ENCODE assay signal across 12 cellular contexts in genomic region chr13:46804391-46804815, GRCh38. TPM values are rescaled to one million over a fixed set of nuclear protein-coding genes. Genes with fewer than 3 reads are reported as not detected.
DNase-seq lines count a peak whose midpoint lies in the region; ATAC-seq and TF ChIP-seq lines count a peak whose summit lies in the region.
"Had no signal": no experiment of that assay in that cellular context is flagged by ENCODE, and none has a peak within 500 bp of the region (broad histone marks: within the 10 kb centered on the region; RNA-seq: fewer than 3 reads in every experiment).

No MANE protein-coding gene starts in this region.

- dilution Hi-C loops in IMR-90 (cut with HindIII; ENCODE audit: low sequenced_read_pairs, unreplicated experiment), result no loop called here

- H3K4ac ChIP-seq in IMR-90 (ENCODE audit: low read depth, low read length), result peak overlapping the region; percentile 61

- in situ Hi-C loops in IMR-90 (cut with MboI; ENCODE audit: low sequenced_read_pairs) (no loop called here), astrocyte of the spinal cord (cut with HindIII; ENCODE audit: low sequenced_read_pairs) (no loop called here)

- H3K27ac ChIP-seq in IMR-90 (ENCODE audit: insufficient read depth, low read length) (peak overlapping the region; percentile 54), ovary (no peak overlapping the region)
- H3K27ac ChIP-seq: cardiac muscle cell, HL-60 had no signal

- H4K20me1 ChIP-seq in IMR-90 (ENCODE audit: insufficient read depth, low read length), result no peaks in the 10 kb centered on the region

- no peak overlapping the region for H3K4me3 ChIP-seq in IMR-90 (ENCODE audit: insufficient read depth, low read depth, low read length)
- H3K4me3 ChIP-seq in astrocyte of the spinal cord (ENCODE audit: low read depth, low read length), result no peak overlapping the region
- no peak overlapping the region for H3K4me3 ChIP-seq in ovary
- H3K4me3 ChIP-seq: cardiac muscle cell, mucosa of descending colon had no signal

- peak overlapping the region in 1 of 2 experiments; percentile 69; a peak in 2 of 4 replicates for H4K8ac ChIP-seq in IMR-90 (ENCODE audit: low read depth in 2 of 2, low read length in 2 of 2)

- H3K4me2 ChIP-seq in IMR-90 (ENCODE audit: low read depth, low read length), result no peak overlapping the region

- H2BK15ac ChIP-seq in IMR-90 (ENCODE audit: low read depth, low read length), result 0 out of 3 replicates have a peak overlapping the region, but pooled peaks have one; percentile 41

- H3K14ac ChIP-seq in IMR-90 (replicated peaks; ENCODE audit: low read depth, low read length), result peak overlapping the region; percentile 20; the same call in 1 of the 2 replicates

- TF ChIP-seq POLR2A in IMR-90 (IDR thresholded peaks at IDR 0.05; ENCODE audit: low read depth, low read length) (no peak), ovary (IDR thresholded peaks at IDR 0.05) (no peak)

- H2AK9ac ChIP-seq in IMR-90 (replicated peaks; ENCODE audit: low read depth, low read length, poor library complexity), result no peak overlapping the region

- ATAC-seq in IMR-90 (ENCODE audit: low read depth) (peak; percentile 90), GM21367 (IDR thresholded peaks at IDR 0.05; ENCODE audit: unreplicated experiment) (no peak)
- ATAC-seq: mucosa of descending colon had no signal

- 0 out of 2 replicates have a peak, but pooled peaks cover 8% of the 10 kb centered on the region for H3K9me1 ChIP-seq in IMR-90 (ENCODE audit: insufficient read depth, low read length)

- CTCF ChIA-PET in IMR-90 (lab: Yijun Ruan, JAX), result no interaction called here

- peak overlapping the region; percentile 36 for H2AFZ ChIP-seq in IMR-90 (replicated peaks; ENCODE audit: low read length, poor library complexity)

- no peak for TF ChIP-seq EP300 in ovary (IDR thresholded peaks at IDR 0.05)

- peak overlapping the region; percentile 82 for H2AK5ac ChIP-seq in IMR-90 (ENCODE audit: low read depth, low read length)

- H3K36me3 ChIP-seq in IMR-90 (ENCODE audit: control insufficient read depth, insufficient read depth, low read length), result no peaks in the 10 kb centered on the region
- H3K36me3 ChIP-seq in ovary, result no peaks in the 10 kb centered on the region
- H3K36me3 ChIP-seq: cardiac muscle cell had no signal

- peak; percentile 85 for DNase-seq in AG20443 (ENCODE audit: low spot score)
- peak; percentile 98 for DNase-seq in IMR-90
- peak; percentile 95 for DNase-seq in astrocyte of the spinal cord (ENCODE audit: low read depth, low spot score)
- peak; percentile 99 for DNase-seq in kidney tubule cell (ENCODE audit: low spot score)
- DNase-seq in ovary, result no peak
- DNase-seq in NCI-H510A treated with DMSO at 0.1 percent for 48 hours (lab: John Stamatoyannopoulos, UW), result no peak
- DNase-seq in NCI-H748 treated with DMSO at 0.1 percent for 48 hours (lab: John Stamatoyannopoulos, UW), result no peak
- DNase-seq: mucosa of descending colon, NCI-H146 had no signal

- H3K9ac ChIP-seq in IMR-90 (ENCODE audit: low read depth, low read length), result no peak overlapping the region

- H3K9me3 ChIP-seq in IMR-90 (ENCODE audit: control insufficient read depth, insufficient read depth, low read length) (no peaks in the 10 kb centered on the region), ovary (no peaks in the 10 kb centered on the region)
- H3K9me3 ChIP-seq: mucosa of descending colon had no signal

- peak overlapping the region; percentile 33; the same call in 1 of the 2 replicates for H3K56ac ChIP-seq in IMR-90 (ENCODE audit: extremely low read depth, insufficient read depth, low read length)

- H2BK5ac ChIP-seq in IMR-90 (ENCODE audit: low read depth, low read length, poor library complexity, severe bottlenecking), result peak overlapping the region; percentile 79

- BruUV-seq in IMR-90 (replicated peaks; lab: Mats Ljungman, UMichigan), result no TSS peak

- POLR2A ChIA-PET in IMR-90 (lab: Charles Lee; ENCODE audit: unreplicated experiment), result interaction anchor here (0.6 kb wide), 1 partner anchor 1385 kb away, joined by 3 read pairs; no protein-coding TSS in a partner anchor

- peak overlapping the region; percentile 64 for H2BK20ac ChIP-seq in IMR-90 (ENCODE audit: low read depth, low read length)

- TF ChIP-seq CTCF in IMR-90 (conservative IDR thresholded peaks at IDR 0.05; ENCODE audit: low read depth, low read length) (no peak), astrocyte of the spinal cord (IDR thresholded peaks at IDR 0.05; ENCODE audit: low read depth, low read length) (no peak), ovary (IDR thresholded peaks at IDR 0.05) (no peak)

- H3K4me1 ChIP-seq in IMR-90 (ENCODE audit: control insufficient read depth, insufficient read depth, low read length), result peaks cover 9% of the 10 kb centered on the region
- H3K4me1 ChIP-seq in ovary (ENCODE audit: insufficient read depth), result no peaks in the 10 kb centered on the region

- TF ChIP-seq RAD21 in IMR-90 (IDR thresholded peaks at IDR 0.05; ENCODE audit: low read length), result no peak

- peak overlapping the region; percentile 67 for H2BK120ac ChIP-seq in IMR-90 (ENCODE audit: low read depth, low read length)

- peak overlapping the region; percentile 65 for H4K91ac ChIP-seq in IMR-90 (ENCODE audit: insufficient read depth, low read depth, low read length)

- H3K27me3 ChIP-seq in IMR-90 (ENCODE audit: control insufficient read depth, insufficient read depth, low read length) (no peaks in the 10 kb centered on the region), ovary (no peaks in the 10 kb centered on the region)
- H3K27me3 ChIP-seq: cardiac muscle cell had no signal

- intact Hi-C loops in IMR-90 (cut with micrococcal nuclease) (loop anchor here (1.0 kb wide), 1 partner anchor 23 kb away; no protein-coding TSS in a partner anchor), ovary (cut with DNase I) (no loop called here)

- H4K5ac ChIP-seq in IMR-90 (ENCODE audit: low read depth, low read length), result peak overlapping the region; percentile 61; the same call in 1 of the 2 replicates

- WGBS in IMR-90 (ENCODE audit: extremely low coverage in 2 of 2, insufficient read length in 1 of 2), 2 experiments, result no CpG with 5 or more reads among the region's 3 CpGs
- 92 to 96% (median 94%) methylated on average over 3 of the region's 3 CpGs for WGBS in ovary, 3 donors

- no peaks in the 10 kb centered on the region for H3K79me1 ChIP-seq in IMR-90 (ENCODE audit: low read depth in 1 of 2, low read length in 2 of 2)

- peak overlapping the region; percentile 67; the same call in 1 of the 2 replicates for H3K18ac ChIP-seq in IMR-90 (ENCODE audit: low read depth, low read length)

- H3K23ac ChIP-seq in IMR-90 (ENCODE audit: low read depth, low read length), result no peak overlapping the region

TF ChIP-seq in IMR-90, 13 proteins besides CTCF, POLR2A, EP300 and RAD21:
- TF ChIP-seq SMC3 (IDR thresholded peaks at IDR 0.05; ENCODE audit: low read depth, low read length) (no peak), MAFK (IDR thresholded peaks at IDR 0.05; ENCODE audit: low read depth, low read length) (no peak), BHLHE40 (IDR thresholded peaks at IDR 0.05; ENCODE audit: low read depth, low read length) (peak; percentile 39; the same call in 1 of the 2 replicates), USF2 (IDR thresholded peaks at IDR 0.05; ENCODE audit: low read depth, low read length) (no peak), MXI1 (IDR thresholded peaks at IDR 0.05; ENCODE audit: borderline replicate concordance, low read depth, low read length) (no peak), FOS (IDR thresholded peaks at IDR 0.05; ENCODE audit: low read depth, low read length) (peak; percentile 84), RFX5 (IDR thresholded peaks at IDR 0.05; ENCODE audit: low read depth, low read length) (no peak), MAZ (IDR thresholded peaks at IDR 0.05; ENCODE audit: borderline replicate concordance, low read depth, low read length) (no peak), CHD1 (IDR thresholded peaks at IDR 0.05; ENCODE audit: low read depth, low read length) (no peak), RCOR1 (IDR thresholded peaks at IDR 0.05; ENCODE audit: insufficient replicate concordance, low read length) (peak; percentile 62), CEBPB (IDR thresholded peaks at IDR 0.05; ENCODE audit: low read depth, low read length) (peak; percentile 70; the same call in 1 of the 2 replicates), ELK1 (IDR thresholded peaks at IDR 0.05; ENCODE audit: borderline replicate concordance, low read depth, low read length) (no peak), NFE2L2 (IDR thresholded peaks at IDR 0.05; ENCODE audit: low read depth, low read length) (no peak)
TF ChIP-seq in IMR-90: peak in this region for 4.

RNA-seq across cellular contexts. Expression of gene ESD, which starts 7.4 kb away (rescaled TPM):
- 108 and 135 TPM in 2 replicates for total RNA-seq in IMR-90 (2012; rRNA removed)
- polyA plus RNA-seq in IMR-90 (2012; rRNA removed), result 80.9 and 90.4 TPM in 2 replicates
- 23.2 and 34.5 TPM in 2 replicates for polyA plus RNA-seq in IMR-90 (2012; cell fraction: cytosol; rRNA removed)
- 5.5 and 56.5 TPM in 2 replicates for polyA plus RNA-seq in IMR-90 (2012; cell fraction: nucleus; rRNA removed; ENCODE audit: low replicate concordance)
- total RNA-seq in ovary, result 100 to 1,000 TPM; 104 to 147 (median 115) TPM
- 100 to 1,000 TPM; 154 to 281 TPM for polyA plus RNA-seq in ovary

Comparison
In these comparisons a context has a peak if more than half of its experiments do, and no peak if none do; other contexts are left out.
1. DNase-seq: peak in AG20443 (single experiment), IMR-90 (single experiment), astrocyte of the spinal cord (single experiment) and kidney tubule cell (single experiment); none in ovary (0 of 5), NCI-H510A treated with DMSO at 0.1 percent for 48 hours (single experiment) and NCI-H748 treated with DMSO at 0.1 percent for 48 hours (single experiment).